ENCODE assay signal across 24 cellular contexts in the genomic region with DNA sequence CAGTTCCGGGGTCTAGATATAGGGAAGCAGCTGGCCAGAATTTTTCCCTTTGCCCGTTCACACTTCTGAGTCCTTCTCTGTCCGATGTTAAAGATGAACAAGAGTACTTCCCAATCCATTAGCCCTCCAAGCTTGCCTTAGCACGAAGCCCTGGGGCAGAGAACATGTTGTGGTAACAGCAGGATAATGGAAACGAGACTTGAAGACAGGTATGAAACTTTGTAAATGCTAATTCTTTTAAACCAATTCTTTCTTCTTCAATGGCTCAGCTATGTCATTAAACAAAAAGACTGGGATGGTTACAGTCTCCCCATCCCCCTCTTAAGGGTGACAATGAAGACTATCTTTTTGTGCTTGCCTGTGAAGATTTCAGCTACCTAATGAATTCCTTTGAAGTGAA.
"Had no signal": no experiment of that assay in that cellular context is flagged by ENCODE, and none has a peak within 500 bp of the region (broad histone marks: within the 10 kb centered on the region; RNA-seq: fewer than 3 reads in every experiment).

No MANE protein-coding gene starts in this region.

- H3K27ac Mint-ChIP-seq: activated CD4-positive, alpha-beta memory T cell treated with anti-CD3 and anti-CD28 coated beads, Interleukin-2, amount 10 ng/mL, durations not matched to agents 7 days and 5 days; activated naive CD8-positive, alpha-beta T cell treated with anti-CD3 and anti-CD28 coated beads, Interleukin-2, amount 50 U/mL, for 24 hours; activated T-helper 1 cell treated with anti-CD3 and anti-CD28 coated beads, Interleukin-12 subunit alpha, Interleukin-12 subunit beta, Interleukin-2, Interleukin-4 antibody, amounts not matched to agents 30 ng/mL and 10 ng/mL and 1 ng/mL, durations not matched to agents 14 hours and 24 hours and 36 hours; immature natural killer cell; natural killer cell treated with Interleukin-12 subunit alpha and Interleukin-12 subunit beta and Interleukin-15 and Interleukin-18, amount 100 ng/mL, for 72 hours; stimulated activated naive B cell treated with anti-CD40 and anti-IgM and Interleukin-4, amounts not matched to agents 10 μg/mL and 1 μg/mL and 100 μg/mL, for 72 hours had no signal

- H3K4me1 ChIP-seq: body of pancreas, foreskin keratinocyte, left ventricle myocardium inferior, prostate gland, transverse colon had no signal

- H3K9me3 Mint-ChIP-seq: activated CD4-positive, alpha-beta memory T cell treated with anti-CD3 and anti-CD28 coated beads, Interleukin-2, amount 10 ng/mL, durations not matched to agents 7 days and 5 days; activated naive CD8-positive, alpha-beta T cell treated with anti-CD3 and anti-CD28 coated beads, Interleukin-2, amount 50 U/mL, for 24 hours; activated T-helper 1 cell treated with anti-CD3 and anti-CD28 coated beads, Interleukin-12 subunit alpha, Interleukin-12 subunit beta, Interleukin-2, Interleukin-4 antibody, amounts not matched to agents 30 ng/mL and 10 ng/mL and 1 ng/mL, durations not matched to agents 14 hours and 24 hours and 36 hours; natural killer cell treated with Interleukin-12 subunit alpha and Interleukin-12 subunit beta and Interleukin-15 and Interleukin-18, amount 100 ng/mL, for 72 hours had no signal

- H3K36me3 ChIP-seq: left ventricle myocardium inferior, neutrophil, ovary, prostate gland, transverse colon had no signal

- H3K4me1 Mint-ChIP-seq: activated CD4-positive, alpha-beta memory T cell treated with anti-CD3 and anti-CD28 coated beads, Interleukin-2, amount 10 ng/mL, durations not matched to agents 7 days and 5 days; activated naive CD8-positive, alpha-beta T cell treated with anti-CD3 and anti-CD28 coated beads, Interleukin-2, amount 50 U/mL, for 24 hours; immature natural killer cell; stimulated activated naive B cell treated with anti-CD40 and anti-IgM and Interleukin-4, amounts not matched to agents 10 μg/mL and 1 μg/mL and 100 μg/mL, for 72 hours had no signal

- ATAC-seq: activated naive CD8-positive, alpha-beta T cell treated with anti-CD3 and anti-CD28 coated beads, Interleukin-2, amount 50 U/mL, for 24 hours; body of pancreas; foreskin keratinocyte; natural killer cell treated with Interleukin-12 subunit alpha and Interleukin-12 subunit beta and Interleukin-15 and Interleukin-18, amount 100 ng/mL, for 72 hours; stimulated activated naive B cell treated with anti-CD40 and anti-IgM and Interleukin-4, amounts not matched to agents 10 μg/mL and 1 μg/mL and 100 μg/mL, for 72 hours had no signal

- H3K4me3 Mint-ChIP-seq: activated CD4-positive, alpha-beta memory T cell treated with anti-CD3 and anti-CD28 coated beads, Interleukin-2, amount 10 ng/mL, durations not matched to agents 7 days and 5 days; activated naive CD8-positive, alpha-beta T cell treated with anti-CD3 and anti-CD28 coated beads, Interleukin-2, amount 50 U/mL, for 24 hours; activated T-helper 1 cell treated with anti-CD3 and anti-CD28 coated beads, Interleukin-12 subunit alpha, Interleukin-12 subunit beta, Interleukin-2, Interleukin-4 antibody, amounts not matched to agents 30 ng/mL and 10 ng/mL and 1 ng/mL, durations not matched to agents 14 hours and 24 hours and 36 hours; immature natural killer cell; natural killer cell treated with Interleukin-12 subunit alpha and Interleukin-12 subunit beta and Interleukin-15 and Interleukin-18, amount 100 ng/mL, for 72 hours; stimulated activated naive B cell treated with anti-CD40 and anti-IgM and Interleukin-4, amounts not matched to agents 10 μg/mL and 1 μg/mL and 100 μg/mL, for 72 hours had no signal

- H3K27me3 Mint-ChIP-seq: activated CD4-positive, alpha-beta memory T cell treated with anti-CD3 and anti-CD28 coated beads, Interleukin-2, amount 10 ng/mL, durations not matched to agents 7 days and 5 days; natural killer cell treated with Interleukin-12 subunit alpha and Interleukin-12 subunit beta and Interleukin-15 and Interleukin-18, amount 100 ng/mL, for 72 hours; stimulated activated naive B cell treated with anti-CD40 and anti-IgM and Interleukin-4, amounts not matched to agents 10 μg/mL and 1 μg/mL and 100 μg/mL, for 72 hours had no signal

- H3K9me3 ChIP-seq: body of pancreas, left ventricle myocardium inferior, neutrophil, ovary, prostate gland, transverse colon had no signal

- H3K27me3 ChIP-seq: body of pancreas, neutrophil, ovary, transverse colon had no signal

- H3K27ac ChIP-seq: body of pancreas, foreskin keratinocyte, left ventricle myocardium inferior, neutrophil, ovary, prostate gland, transverse colon had no signal

- H3K36me3 Mint-ChIP-seq: immature natural killer cell; natural killer cell treated with Interleukin-12 subunit alpha and Interleukin-12 subunit beta and Interleukin-15 and Interleukin-18, amount 100 ng/mL, for 72 hours; stimulated activated naive B cell treated with anti-CD40 and anti-IgM and Interleukin-4, amounts not matched to agents 10 μg/mL and 1 μg/mL and 100 μg/mL, for 72 hours had no signal

- DNase-seq: activated CD4-positive, alpha-beta memory T cell treated with anti-CD3 and anti-CD28 coated beads, Interleukin-2, amount 10 ng/mL, durations not matched to agents 7 days and 5 days; activated CD4-positive, alpha-beta T cell treated with anti-CD3 and anti-CD28 coated beads for 48 hours; activated gamma-delta T cell; activated naive CD4-positive, alpha-beta T cell treated with anti-CD3 and anti-CD28 coated beads, Interleukin-2, amount 50 U/mL, for 16 hours; activated naive CD8-positive, alpha-beta T cell treated with anti-CD3 and anti-CD28 coated beads, Interleukin-2, amount 50 U/mL, for 24 hours; anterior cingulate cortex; body of pancreas; effector CD4-positive, alpha-beta T cell; foreskin keratinocyte; immature natural killer cell; kidney glomerular epithelial cell; left ventricle myocardium inferior; mammary epithelial cell; midbrain; ovary; stimulated activated CD4-positive, alpha-beta T cell treated with anti-CD3 and anti-CD28 coated beads, Interleukin-2, amount 100 ng/mL, for 48 hours; stimulated activated CD8-positive, alpha-beta memory T cell treated with anti-CD3 and anti-CD28 coated beads, Interleukin-4, amount 100 ng/mL, for 48 hours; stimulated activated naive B cell treated with anti-CD40 and anti-IgM and Interleukin-4, amounts not matched to agents 10 μg/mL and 1 μg/mL and 100 μg/mL, for 72 hours; T-helper 9 cell; transverse colon had no signal

- H3K4me3 ChIP-seq: body of pancreas, left ventricle myocardium inferior, ovary, prostate gland, transverse colon had no signal
